ENCODE assay signal across 26 cellular contexts in genomic region chr20:58519940-58520712, GRCh38. TPM values are rescaled to one million over a fixed set of nuclear protein-coding genes. Genes with fewer than 3 reads are reported as not detected.
"Had no signal": no experiment of that assay in that cellular context is flagged by ENCODE, and none has a peak within 500 bp of the region (broad histone marks: within the 10 kb centered on the region; RNA-seq: fewer than 3 reads in every experiment).

No MANE protein-coding gene starts in this region.

- DNase-seq: activated CD4-positive, alpha-beta T cell treated with anti-CD3 and anti-CD28 coated beads for 1 hour; activated CD4-positive, alpha-beta T cell treated with anti-CD3 and anti-CD28 coated beads, Interleukin-2, amount 50 U/mL, for 1 hour; activated T-cell treated with anti-CD3 and anti-CD28 coated beads, Interleukin-2, amount 50 U/mL, for 1 hour; brain microvascular endothelial cell; central memory CD4-positive, alpha-beta T cell; dermis blood vessel endothelial cell; effector memory CD4-positive, alpha-beta T cell; heart right ventricle; naive thymus-derived CD8-positive, alpha-beta T cell; right lobe of liver; small intestine; stimulated activated CD4-positive, alpha-beta T cell treated with anti-CD3 and anti-CD28 coated beads, Interleukin-2, amount 100 ng/mL, for 24 hours; T-helper 9 cell; transverse colon had no signal

- H2AFZ ChIP-seq: neural progenitor cell had no signal

- H3K36me3 Mint-ChIP-seq: activated naive CD4-positive, alpha-beta T cell treated with anti-CD3 and anti-CD28 coated beads, Interleukin-2, amount 50 U/mL, for 72 hours; neural progenitor cell; stimulated activated effector memory CD8-positive, alpha-beta T cell treated with anti-CD3 and anti-CD28 coated beads, Interleukin-12 subunit alpha, Interleukin-12 subunit beta, amount 100 ng/mL, for 72 hours had no signal

- H3K4me3 Mint-ChIP-seq: activated T-helper 17 cell treated with anti-CD3 and anti-CD28 coated beads, Interleukin-2, amount 50 U/mL, for 72 hours; naive thymus-derived CD8-positive, alpha-beta T cell; neural progenitor cell; stimulated activated effector memory CD8-positive, alpha-beta T cell treated with anti-CD3 and anti-CD28 coated beads, Interleukin-12 subunit alpha, Interleukin-12 subunit beta, amount 100 ng/mL, for 72 hours had no signal

- H3K9me3 ChIP-seq: ascending aorta, gastroesophageal sphincter, prostate gland, right lobe of liver, transverse colon, vagina had no signal

- H3K4me1 Mint-ChIP-seq: activated T-helper 17 cell treated with anti-CD3 and anti-CD28 coated beads, Interleukin-2, amount 50 U/mL, for 72 hours; stimulated activated effector memory CD8-positive, alpha-beta T cell treated with anti-CD3 and anti-CD28 coated beads, Interleukin-12 subunit alpha, Interleukin-12 subunit beta, amount 100 ng/mL, for 72 hours had no signal

- H3K4me1 ChIP-seq: prostate gland, right lobe of liver, transverse colon had no signal

- H3K9ac ChIP-seq: neural progenitor cell had no signal

- H3K27me3 ChIP-seq: ascending aorta, right lobe of liver, vagina had no signal

- H3K27ac Mint-ChIP-seq: activated naive CD4-positive, alpha-beta T cell treated with anti-CD3 and anti-CD28 coated beads, Interleukin-2, amount 50 U/mL, for 72 hours; activated T-helper 17 cell treated with anti-CD3 and anti-CD28 coated beads, Interleukin-2, amount 50 U/mL, for 72 hours; neural progenitor cell; stimulated activated effector memory CD8-positive, alpha-beta T cell treated with anti-CD3 and anti-CD28 coated beads, Interleukin-12 subunit alpha, Interleukin-12 subunit beta, amount 100 ng/mL, for 72 hours had no signal

- H3K9me3 Mint-ChIP-seq: activated naive CD4-positive, alpha-beta T cell treated with anti-CD3 and anti-CD28 coated beads, Interleukin-2, amount 50 U/mL, for 72 hours; activated T-helper 17 cell treated with anti-CD3 and anti-CD28 coated beads, Interleukin-2, amount 50 U/mL, for 72 hours; neural progenitor cell; stimulated activated effector memory CD8-positive, alpha-beta T cell treated with anti-CD3 and anti-CD28 coated beads, Interleukin-12 subunit alpha, Interleukin-12 subunit beta, amount 100 ng/mL, for 72 hours had no signal

- H3K4me3 ChIP-seq: ascending aorta, esophagus muscularis mucosa, gastroesophageal sphincter, heart right ventricle, lung, neural progenitor cell, prostate gland, right lobe of liver, transverse colon, vagina had no signal

- H3K4me2 ChIP-seq: neural progenitor cell had no signal

- H3K27ac ChIP-seq: ascending aorta, brain microvascular endothelial cell, esophagus muscularis mucosa, gastroesophageal sphincter, heart right ventricle, neural progenitor cell, prostate gland, right lobe of liver, transverse colon, vagina had no signal

- ATAC-seq: activated naive CD4-positive, alpha-beta T cell treated with anti-CD3 and anti-CD28 coated beads, Interleukin-2, amount 50 U/mL, for 72 hours; activated T-helper 17 cell treated with anti-CD3 and anti-CD28 coated beads, Interleukin-2, amount 50 U/mL, for 72 hours; gastroesophageal sphincter; heart right ventricle; naive thymus-derived CD8-positive, alpha-beta T cell; right lobe of liver; stimulated activated effector memory CD8-positive, alpha-beta T cell treated with anti-CD3 and anti-CD28 coated beads, Interleukin-12 subunit alpha, Interleukin-12 subunit beta, amount 100 ng/mL, for 72 hours had no signal

- H3K36me3 ChIP-seq: ascending aorta, brain microvascular endothelial cell, esophagus muscularis mucosa, gastroesophageal sphincter, heart right ventricle, neural progenitor cell, prostate gland, right lobe of liver, transverse colon, vagina had no signal

RNA-seq across cellular contexts. Expression of gene APCDD1L, which starts 4.9 kb away (rescaled TPM):
- total RNA-seq: activated naive CD4-positive, alpha-beta T cell treated with anti-CD3 and anti-CD28 coated beads, Interleukin-2, amount 50 U/mL, for 72 hours; activated T-helper 17 cell treated with anti-CD3 and anti-CD28 coated beads, Interleukin-2, amount 50 U/mL, for 72 hours; naive thymus-derived CD8-positive, alpha-beta T cell; T-helper 1 cell treated with Interleukin-12 subunit alpha and Interleukin-12 subunit beta and Interleukin-4 antibody, amounts not matched to agents 30 ng/mL and 1 ng/mL, for 36 hours; temporal lobe had no signal
